In the genomic region with DNA sequence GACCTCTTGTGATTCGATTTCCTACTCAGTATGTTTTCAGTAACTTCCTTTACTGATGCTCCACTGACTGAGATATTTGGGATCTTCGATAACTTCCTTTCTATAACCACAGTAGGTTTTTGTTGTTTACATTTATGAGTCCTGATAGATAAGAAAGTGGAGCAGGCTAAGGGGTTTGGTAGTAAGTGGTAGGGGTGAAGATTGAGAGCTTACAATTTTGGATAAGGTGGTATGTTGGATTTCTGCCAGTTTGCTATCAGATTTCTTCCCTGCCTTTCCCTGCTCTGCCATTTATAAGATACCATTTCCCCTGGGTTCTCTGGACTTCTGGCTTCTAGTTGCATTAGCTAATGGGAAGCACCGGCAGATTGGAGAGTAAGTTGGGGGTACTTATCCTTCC, we compare ENCODE assay signal across 31 cellular contexts.
"Had no signal": no experiment of that assay in that cellular context is flagged by ENCODE, and none has a peak within 500 bp of the region (broad histone marks: within the 10 kb centered on the region; RNA-seq: fewer than 3 reads in every experiment).

No MANE protein-coding gene starts in this region.

- H3K9me3 ChIP-seq: ascending aorta, heart left ventricle, psoas muscle, sigmoid colon, upper lobe of left lung, vagina had no signal

- ATAC-seq: heart left ventricle; psoas muscle; stimulated activated effector memory CD8-positive, alpha-beta T cell treated with anti-CD3 and anti-CD28 coated beads, Interleukin-12 subunit alpha, Interleukin-12 subunit beta, amount 100 ng/mL, for 72 hours had no signal

- H3K4me3 Mint-ChIP-seq: activated CD4-positive, alpha-beta memory T cell treated with anti-CD3 and anti-CD28 coated beads, Interleukin-2, amount 10 ng/mL, durations not matched to agents 7 days and 5 days; activated CD4-positive, alpha-beta T cell treated with anti-CD3 and anti-CD28 coated beads, Interleukin-2, amount 10 ng/mL, durations not matched to agents 7 days and 5 days; activated naive CD4-positive, alpha-beta T cell treated with anti-CD3 and anti-CD28 coated beads, Interleukin-2, amount 10 ng/mL, durations not matched to agents 7 days and 5 days; activated naive CD8-positive, alpha-beta T cell treated with anti-CD3 and anti-CD28 coated beads, Interleukin-2, amount 10 ng/mL, durations not matched to agents 7 days and 5 days; activated T-cell treated with anti-CD3 and anti-CD28 coated beads, Interleukin-2, amount 50 U/mL, for 24 hours; brain; mesothelial cell of epicardium; naive B cell; stimulated activated effector memory CD8-positive, alpha-beta T cell treated with anti-CD3 and anti-CD28 coated beads, Interleukin-12 subunit alpha, Interleukin-12 subunit beta, amount 100 ng/mL, for 72 hours; stimulated activated naive CD8-positive, alpha-beta T cell treated with anti-CD3 and anti-CD28 coated beads, Interleukin-15, Interleukin-2, amounts not matched to agents 100 ng/mL and 50 ng/mL, for 24 hours had no signal

- H3K9ac ChIP-seq: parathyroid adenoma had no signal

- H3K4me3 ChIP-seq: ascending aorta, cardiac muscle cell, heart left ventricle, psoas muscle, sigmoid colon, upper lobe of left lung, vagina had no signal

- DNase-seq: activated CD4-positive, alpha-beta memory T cell treated with anti-CD3 and anti-CD28 coated beads, Interleukin-2, amount 10 ng/mL, durations not matched to agents 7 days and 5 days; activated CD4-positive, alpha-beta T cell treated with anti-CD3 and anti-CD28 coated beads, Interleukin-2, amount 10 ng/mL, durations not matched to agents 7 days and 5 days; activated CD4-positive, CD25-positive, alpha-beta regulatory T cell treated with anti-CD3 and anti-CD28 coated beads, Interleukin-2, amount 50 U/mL, for 72 hours; activated CD8-positive, alpha-beta memory T cell treated with anti-CD3 and anti-CD28 coated beads, Interleukin-2, amount 50 U/mL, for 48 hours; activated gamma-delta T cell; activated naive CD4-positive, alpha-beta T cell treated with anti-CD3 and anti-CD28 coated beads, Interleukin-2, amount 10 ng/mL, durations not matched to agents 7 days and 5 days; activated naive CD8-positive, alpha-beta T cell treated with anti-CD3 and anti-CD28 coated beads, Interleukin-2, amount 10 ng/mL, durations not matched to agents 7 days and 5 days; activated T-cell treated with anti-CD3 and anti-CD28 coated beads, Interleukin-2, amount 50 U/mL, for 24 hours; cortex of kidney; foreskin fibroblast; heart left ventricle; hypothalamus; naive B cell; occipital lobe; psoas muscle; sigmoid colon; small intestine; stimulated activated CD4-positive, alpha-beta T cell treated with anti-CD3 and anti-CD28 coated beads, Interleukin-4, amount 100 ng/mL, for 24 hours; substantia nigra; T-helper 9 cell; upper lobe of left lung had no signal

- H3K4me1 ChIP-seq: ascending aorta, heart left ventricle, parathyroid adenoma, psoas muscle, sigmoid colon, upper lobe of left lung, vagina had no signal

- FAIRE-seq: endothelial cell of umbilical vein, small intestine, TTC549 had no signal

- H3K27ac Mint-ChIP-seq: activated CD4-positive, alpha-beta memory T cell treated with anti-CD3 and anti-CD28 coated beads, Interleukin-2, amount 10 ng/mL, durations not matched to agents 7 days and 5 days; activated CD4-positive, alpha-beta T cell treated with anti-CD3 and anti-CD28 coated beads, Interleukin-2, amount 10 ng/mL, durations not matched to agents 7 days and 5 days; activated naive CD4-positive, alpha-beta T cell treated with anti-CD3 and anti-CD28 coated beads, Interleukin-2, amount 10 ng/mL, durations not matched to agents 7 days and 5 days; activated naive CD8-positive, alpha-beta T cell treated with anti-CD3 and anti-CD28 coated beads, Interleukin-2, amount 10 ng/mL, durations not matched to agents 7 days and 5 days; activated T-cell treated with anti-CD3 and anti-CD28 coated beads, Interleukin-2, amount 50 U/mL, for 24 hours; brain; mesothelial cell of epicardium; naive B cell; stimulated activated effector memory CD8-positive, alpha-beta T cell treated with anti-CD3 and anti-CD28 coated beads, Interleukin-12 subunit alpha, Interleukin-12 subunit beta, amount 100 ng/mL, for 72 hours; stimulated activated naive CD8-positive, alpha-beta T cell treated with anti-CD3 and anti-CD28 coated beads, Interleukin-15, Interleukin-2, amounts not matched to agents 100 ng/mL and 50 ng/mL, for 24 hours had no signal

- H2AFZ ChIP-seq: parathyroid adenoma had no signal

- H3K79me2 ChIP-seq: parathyroid adenoma had no signal

- H3K36me3 ChIP-seq: ascending aorta, cardiac muscle cell, heart left ventricle, sigmoid colon, upper lobe of left lung, vagina had no signal

- H3K27me3 ChIP-seq: ascending aorta, cardiac muscle cell, sigmoid colon, upper lobe of left lung, vagina had no signal

- H3K9me3 Mint-ChIP-seq: activated CD4-positive, alpha-beta memory T cell treated with anti-CD3 and anti-CD28 coated beads, Interleukin-2, amount 10 ng/mL, durations not matched to agents 7 days and 5 days; activated CD4-positive, alpha-beta T cell treated with anti-CD3 and anti-CD28 coated beads, Interleukin-2, amount 10 ng/mL, durations not matched to agents 7 days and 5 days; activated naive CD4-positive, alpha-beta T cell treated with anti-CD3 and anti-CD28 coated beads, Interleukin-2, amount 10 ng/mL, durations not matched to agents 7 days and 5 days; activated T-cell treated with anti-CD3 and anti-CD28 coated beads, Interleukin-2, amount 50 U/mL, for 24 hours; mesothelial cell of epicardium; naive B cell; stimulated activated effector memory CD8-positive, alpha-beta T cell treated with anti-CD3 and anti-CD28 coated beads, Interleukin-12 subunit alpha, Interleukin-12 subunit beta, amount 100 ng/mL, for 72 hours; stimulated activated naive CD8-positive, alpha-beta T cell treated with anti-CD3 and anti-CD28 coated beads, Interleukin-15, Interleukin-2, amounts not matched to agents 100 ng/mL and 50 ng/mL, for 24 hours had no signal

- H3K27ac ChIP-seq: ascending aorta, cardiac muscle cell, heart left ventricle, parathyroid adenoma, psoas muscle, sigmoid colon, upper lobe of left lung, vagina had no signal

- H3K4me1 Mint-ChIP-seq: activated CD4-positive, alpha-beta memory T cell treated with anti-CD3 and anti-CD28 coated beads, Interleukin-2, amount 10 ng/mL, durations not matched to agents 7 days and 5 days; activated CD4-positive, alpha-beta T cell treated with anti-CD3 and anti-CD28 coated beads, Interleukin-2, amount 10 ng/mL, durations not matched to agents 7 days and 5 days; activated naive CD4-positive, alpha-beta T cell treated with anti-CD3 and anti-CD28 coated beads, Interleukin-2, amount 10 ng/mL, durations not matched to agents 7 days and 5 days; brain; naive B cell; stimulated activated effector memory CD8-positive, alpha-beta T cell treated with anti-CD3 and anti-CD28 coated beads, Interleukin-12 subunit alpha, Interleukin-12 subunit beta, amount 100 ng/mL, for 72 hours had no signal
